ENCODE assay signal across 8 cellular contexts in the genomic region with DNA sequence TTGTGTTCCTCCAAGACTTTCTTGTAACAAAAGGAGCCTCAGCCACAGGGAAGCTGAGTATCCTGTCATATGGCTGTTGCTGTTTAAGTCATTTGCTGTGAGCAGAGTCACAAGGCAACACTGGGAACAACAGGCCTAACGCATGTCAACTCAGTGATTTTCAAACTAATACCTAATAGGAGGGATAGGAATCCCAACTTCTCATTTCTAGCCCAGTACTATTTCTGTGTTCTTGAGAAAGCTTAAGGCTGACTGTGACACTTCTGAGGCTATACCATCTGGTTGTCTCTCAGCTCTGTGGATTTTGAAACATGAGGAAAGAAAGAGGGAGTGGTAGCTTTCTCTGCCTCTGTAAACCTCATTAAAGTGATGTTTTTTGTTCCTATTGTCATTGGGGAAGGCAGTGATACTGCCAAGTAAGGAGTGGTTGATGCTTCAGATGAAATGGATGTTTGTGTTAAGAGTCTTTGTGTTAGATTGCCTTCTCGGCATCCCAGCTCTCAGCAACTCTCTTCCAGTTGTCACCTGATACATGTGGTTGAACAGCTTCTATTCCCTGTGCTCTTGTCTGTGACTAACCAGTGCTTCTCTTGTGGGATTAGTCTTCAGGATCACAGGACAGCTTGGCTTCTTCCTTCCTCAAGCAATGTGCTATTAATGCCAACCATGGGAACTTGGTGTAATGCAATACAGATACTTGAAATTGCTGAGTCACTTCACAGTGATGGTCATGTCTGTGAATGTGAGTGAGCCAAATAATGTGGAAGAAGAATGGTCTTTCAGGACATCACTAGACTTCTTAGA.
DNase-seq lines count a peak whose midpoint lies in the region; ATAC-seq and TF ChIP-seq lines count a peak whose summit lies in the region.

No MANE protein-coding gene starts in this region.

- TF ChIP-seq POLR2A in Peyer's patch (IDR thresholded peaks at IDR 0.05), result no peak

- peak overlapping the region; percentile 60; the same call in 1 of the 2 replicates for H2AFZ ChIP-seq in PC-9

- POLR2A ChIA-PET in PC-9 (lab: Charles Lee; ENCODE audit: unreplicated experiment), result no interaction called here

- no peaks in the 10 kb centered on the region for H3K79me2 ChIP-seq in PC-9 (ENCODE audit: low read depth)

- H3K36me3 Mint-ChIP-seq in activated T-helper 2 cell treated with anti-CD3 and anti-CD28 coated beads, Interferon-gamma antibody, Interleukin-2, Interleukin-4, amounts not matched to agents 10 μg/mL and 5 μg/mL and 100 μg/mL, durations not matched to agents 14 hours and 24 hours and 36 hours (ENCODE audit: low read depth), result no peaks in the 10 kb centered on the region

- H3K4me1 ChIP-seq in PC-9 (replicated peaks; ENCODE audit: insufficient read depth), result 0 out of 2 replicates have a peak, but pooled peaks cover 4% of the 10 kb centered on the region
- peaks cover 0 to 17% (median 1%) of the 10 kb centered on the region in 4 donors for H3K4me1 ChIP-seq in Peyer's patch

- DNase-seq in HFF-Myc (ENCODE audit: extremely low read depth, low read depth) (peak; percentile 69), PC-9 (peak; percentile 4 to 38), fibroblast of the aortic adventitia (ENCODE audit: low read depth) (peak; percentile 89), sciatic nerve (ENCODE audit: low spot score) (no peak), cerebellum (ENCODE audit: low spot score) (no peak), T-helper 1 cell (no peak), Peyer's patch (no peak)
- no peak for DNase-seq in activated T-helper 2 cell treated with anti-CD3 and anti-CD28 coated beads, Interferon-gamma antibody, Interleukin-2, Interleukin-4, amounts not matched to agents 10 μg/mL and 5 μg/mL and 100 μg/mL, durations not matched to agents 14 hours and 24 hours and 36 hours (ENCODE audit: low spot score)

- H4K20me1 ChIP-seq in PC-9 (ENCODE audit: insufficient read depth), result no peaks in the 10 kb centered on the region

- no peaks in the 10 kb centered on the region for H3K9me3 Mint-ChIP-seq in activated T-helper 2 cell treated with anti-CD3 and anti-CD28 coated beads, Interferon-gamma antibody, Interleukin-2, Interleukin-4, amounts not matched to agents 10 μg/mL and 5 μg/mL and 100 μg/mL, durations not matched to agents 14 hours and 24 hours and 36 hours

- no peak for TF ChIP-seq CTCF in HFF-Myc (IDR thresholded peaks at IDR 0.05; ENCODE audit: low read depth, low read length, missing control alignments)
- TF ChIP-seq CTCF in PC-9 (conservative IDR thresholded peaks at IDR 0.05), result no peak
- no peak for TF ChIP-seq CTCF in fibroblast of the aortic adventitia (IDR thresholded peaks at IDR 0.05; ENCODE audit: insufficient read depth, low read length)
- TF ChIP-seq CTCF in Peyer's patch (IDR thresholded peaks at IDR 0.05), result no peak

- H3F3A ChIP-seq in PC-9 (ENCODE audit: insufficient read depth, low read depth), result no peaks in the 10 kb centered on the region

- H3K36me3 ChIP-seq in PC-9 (ENCODE audit: low read depth), result no peaks in the 10 kb centered on the region
- no peaks in the 10 kb centered on the region for H3K36me3 ChIP-seq in Peyer's patch

- no peak overlapping the region for H3K4me2 ChIP-seq in PC-9

- intact Hi-C loops in PC-9 (cut with micrococcal nuclease; ENCODE audit: unreplicated experiment) (no loop called here), sciatic nerve (cut with DNase I) (no loop called here)
- intact Hi-C loops in activated T-helper 2 cell treated with anti-CD3 and anti-CD28 coated beads, Interferon-gamma antibody, Interleukin-2, Interleukin-4, amounts not matched to agents 10 μg/mL and 5 μg/mL and 100 μg/mL, durations not matched to agents 14 hours and 24 hours and 36 hours (cut with micrococcal nuclease), result no loop called here

- no peaks in the 10 kb centered on the region for H3K9me3 ChIP-seq in PC-9 (ENCODE audit: insufficient read depth, low read depth)
- no peaks in the 10 kb centered on the region for H3K9me3 ChIP-seq in Peyer's patch

- peak; percentile 82 for ATAC-seq in sciatic nerve

- BruUV-seq in PC-9 (replicated peaks; lab: Mats Ljungman, UMichigan), result no TSS peak

- no peak overlapping the region for H3K27ac ChIP-seq in PC-9
- no peak overlapping the region for H3K27ac ChIP-seq in Peyer's patch

- H3K4me3 Mint-ChIP-seq in activated T-helper 2 cell treated with anti-CD3 and anti-CD28 coated beads, Interferon-gamma antibody, Interleukin-2, Interleukin-4, amounts not matched to agents 10 μg/mL and 5 μg/mL and 100 μg/mL, durations not matched to agents 14 hours and 24 hours and 36 hours (ENCODE audit: low read depth), result no peak overlapping the region

- peaks cover 4% of the 10 kb centered on the region for H3K4me1 Mint-ChIP-seq in activated T-helper 2 cell treated with anti-CD3 and anti-CD28 coated beads, Interferon-gamma antibody, Interleukin-2, Interleukin-4, amounts not matched to agents 10 μg/mL and 5 μg/mL and 100 μg/mL, durations not matched to agents 14 hours and 24 hours and 36 hours (ENCODE audit: low read depth)

- CTCF ChIA-PET in PC-9 (lab: Charles Lee), result no interaction called here

- H3K9me2 ChIP-seq in PC-9 (ENCODE audit: insufficient read depth), result no peaks in the 10 kb centered on the region

- no peak overlapping the region for H3K4me3 ChIP-seq in HFF-Myc (replicated peaks; ENCODE audit: low read depth, low read length)
- H3K4me3 ChIP-seq in PC-9, result no peak overlapping the region
- H3K4me3 ChIP-seq in fibroblast of the aortic adventitia (ENCODE audit: low read depth, low read length), result no peak overlapping the region
- no peak overlapping the region for H3K4me3 ChIP-seq in Peyer's patch

- H3K27me3 ChIP-seq in PC-9 (ENCODE audit: insufficient read depth, low read depth), result no peaks in the 10 kb centered on the region
- H3K27me3 ChIP-seq in Peyer's patch, result no peaks in the 10 kb centered on the region

- H3K27me3 Mint-ChIP-seq in activated T-helper 2 cell treated with anti-CD3 and anti-CD28 coated beads, Interferon-gamma antibody, Interleukin-2, Interleukin-4, amounts not matched to agents 10 μg/mL and 5 μg/mL and 100 μg/mL, durations not matched to agents 14 hours and 24 hours and 36 hours (ENCODE audit: low read depth), result no peaks in the 10 kb centered on the region

- H3K27ac Mint-ChIP-seq in activated T-helper 2 cell treated with anti-CD3 and anti-CD28 coated beads, Interferon-gamma antibody, Interleukin-2, Interleukin-4, amounts not matched to agents 10 μg/mL and 5 μg/mL and 100 μg/mL, durations not matched to agents 14 hours and 24 hours and 36 hours, result no peak overlapping the region

Comparison
In these comparisons a context has a peak if more than half of its experiments do, and no peak if none do; other contexts are left out.
1. DNase-seq: peak in HFF-Myc (single experiment), PC-9 (2 of 2) and fibroblast of the aortic adventitia (single experiment); none in sciatic nerve (single experiment), cerebellum (single experiment), activated T-helper 2 cell treated with anti-CD3 and anti-CD28 coated beads, Interferon-gamma antibody, Interleukin-2, Interleukin-4, amounts not matched to agents 10 μg/mL and 5 μg/mL and 100 μg/mL, durations not matched to agents 14 hours and 24 hours and 36 hours (single experiment), T-helper 1 cell (0 of 5) and Peyer's patch (0 of 3).